In genomic region chr7:30977896-30978564, GRCh38 we compare ENCODE assay signal across 8 cellular contexts. TPM values are rescaled to one million over a fixed set of nuclear protein-coding genes. Genes with fewer than 3 reads are reported as not detected.
DNase-seq lines count a peak whose midpoint lies in the region; ATAC-seq and TF ChIP-seq lines count a peak whose summit lies in the region.

No MANE protein-coding gene starts in this region.

- peaks cover 11% of the 10 kb centered on the region for H3K4me1 Mint-ChIP-seq in glutamatergic neuron (ENCODE audit: low read depth, unreplicated experiment)
- H3K4me1 Mint-ChIP-seq in stimulated activated naive B cell treated with anti-CD40 and anti-IgM and Interleukin-4, amounts not matched to agents 10 μg/mL and 1 μg/mL and 100 μg/mL, for 72 hours, result peaks cover 6 to 11% of the 10 kb centered on the region in 2 donors

- no peaks in the 10 kb centered on the region for H3K36me3 Mint-ChIP-seq in glutamatergic neuron (ENCODE audit: unreplicated experiment)
- no peaks in the 10 kb centered on the region for H3K36me3 Mint-ChIP-seq in stimulated activated naive B cell treated with anti-CD40 and anti-IgM and Interleukin-4, amounts not matched to agents 10 μg/mL and 1 μg/mL and 100 μg/mL, for 72 hours

- TF ChIP-seq CTCF in AG09309 (IDR thresholded peaks at IDR 0.05; ENCODE audit: control insufficient read depth, insufficient read depth, low read depth, low read length, missing control alignments) (peak; percentile 70), glutamatergic neuron (IDR thresholded peaks at IDR 0.05; ENCODE audit: partially characterized antibody, unreplicated experiment) (peak; percentile 41)

- peaks cover 5% of the 10 kb centered on the region for H3K27me3 Mint-ChIP-seq in glutamatergic neuron (ENCODE audit: unreplicated experiment)
- H3K27me3 Mint-ChIP-seq in stimulated activated naive B cell treated with anti-CD40 and anti-IgM and Interleukin-4, amounts not matched to agents 10 μg/mL and 1 μg/mL and 100 μg/mL, for 72 hours, result peaks cover 56 to 59% of the 10 kb centered on the region in 2 donors

- H3K27me3 ChIP-seq in H7 (ENCODE audit: control insufficient read depth, insufficient read depth, low read length), result no peaks in the 10 kb centered on the region; the same call in 1 of the 2 replicates

- ATAC-seq in stimulated activated naive B cell treated with anti-CD40 and anti-IgM and Interleukin-4, amounts not matched to agents 10 μg/mL and 1 μg/mL and 100 μg/mL, for 72 hours (replicated peaks), result no peak
- ATAC-seq in HG03175 (IDR thresholded peaks at IDR 0.05; ENCODE audit: unreplicated experiment), result no peak

- H3K4me3 Mint-ChIP-seq in glutamatergic neuron (ENCODE audit: unreplicated experiment), result peak overlapping the region; percentile 66
- no peak overlapping the region for H3K4me3 Mint-ChIP-seq in stimulated activated naive B cell treated with anti-CD40 and anti-IgM and Interleukin-4, amounts not matched to agents 10 μg/mL and 1 μg/mL and 100 μg/mL, for 72 hours

- H3K36me3 ChIP-seq in H7 (replicated peaks; ENCODE audit: control insufficient read depth, insufficient read depth, low read length), result no peaks in the 10 kb centered on the region

- DNase-seq in AG09309 (ENCODE audit: low read depth) (no peak), H7 (peak; percentile 84), SW480 (ENCODE audit: low spot score) (peak; percentile 60), glutamatergic neuron (peak; percentile 66), ureter (ENCODE audit: low spot score) (peak; percentile 46), amniotic stem cell (lab: John Stamatoyannopoulos, UW) (no peak)
- DNase-seq in stimulated activated naive B cell treated with anti-CD40 and anti-IgM and Interleukin-4, amounts not matched to agents 10 μg/mL and 1 μg/mL and 100 μg/mL, for 72 hours, result no peak

- H3K9me3 Mint-ChIP-seq in glutamatergic neuron (ENCODE audit: unreplicated experiment), result peaks cover 7% of the 10 kb centered on the region
- no peaks in the 10 kb centered on the region for H3K9me3 Mint-ChIP-seq in stimulated activated naive B cell treated with anti-CD40 and anti-IgM and Interleukin-4, amounts not matched to agents 10 μg/mL and 1 μg/mL and 100 μg/mL, for 72 hours

- H3K27ac Mint-ChIP-seq in glutamatergic neuron (ENCODE audit: unreplicated experiment), result no peak overlapping the region
- H3K27ac Mint-ChIP-seq in stimulated activated naive B cell treated with anti-CD40 and anti-IgM and Interleukin-4, amounts not matched to agents 10 μg/mL and 1 μg/mL and 100 μg/mL, for 72 hours, result no peak overlapping the region

- no peak overlapping the region for H3K4me3 ChIP-seq in AG09309 (ENCODE audit: control insufficient read depth, low read depth, low read length)
- no peak overlapping the region for H3K4me3 ChIP-seq in H7 (ENCODE audit: insufficient read depth, low read depth, low read length)

RNA-seq across cellular contexts. Expression of gene GHRHR, which starts 14.3 kb away (rescaled TPM):
- total RNA-seq in H7 (2014; rRNA removed; shearing (Covaris generic)), result 1.9 and 2.7 TPM in 2 replicates
- total RNA-seq in glutamatergic neuron (ENCODE audit: unreplicated experiment) (not detected), ureter (not detected)

Comparison
In these comparisons a context has a peak if more than half of its experiments do, and no peak if none do; other contexts are left out.
1. DNase-seq: peak in H7 (single experiment), SW480 (single experiment), glutamatergic neuron (single experiment) and ureter (single experiment); none in AG09309 (single experiment), amniotic stem cell (single experiment) and stimulated activated naive B cell treated with anti-CD40 and anti-IgM and Interleukin-4, amounts not matched to agents 10 μg/mL and 1 μg/mL and 100 μg/mL, for 72 hours (single experiment).